20 cellular contexts compared by ENCODE assay signal in genomic region chr12:75683220-75683619, GRCh38.
A peak's percentile ranks its signal among the peaks of the same experiment; 100 is the strongest.
DNase-seq lines count a peak whose midpoint lies in the region; ATAC-seq and TF ChIP-seq lines count a peak whose summit lies in the region.
"Had no signal": no experiment of that assay in that cellular context is flagged by ENCODE, and none has a peak within 500 bp of the region (broad histone marks: within the 10 kb centered on the region; RNA-seq: fewer than 3 reads in every experiment).

No MANE protein-coding gene starts in this region.

- no peaks in the 10 kb centered on the region for H3K9me3 ChIP-seq in Loucy (ENCODE audit: insufficient read depth, low read depth, low read length)
- no peaks in the 10 kb centered on the region for H3K9me3 ChIP-seq in smooth muscle cell (replicated peaks; ENCODE audit: low read depth)
- H3K9me3 ChIP-seq in PC-3 (ENCODE audit: low read length), result no peaks in the 10 kb centered on the region

- 86% methylated on average over 2 of the region's 2 CpGs for WGBS in smooth muscle cell (ENCODE audit: low lambda C conversion rate)

- H3F3A ChIP-seq in Loucy (ENCODE audit: low read depth) (no peaks in the 10 kb centered on the region), smooth muscle cell (ENCODE audit: low read depth) (peaks cover 21% of the 10 kb centered on the region), PC-3 (ENCODE audit: low read length, unreplicated experiment) (no peaks in the 10 kb centered on the region)

- CTCF ChIA-PET in PC-3 (lab: Charles Lee), result no interaction called here

- H4K20me1 ChIP-seq in Loucy (ENCODE audit: insufficient read depth, low read length, poor library complexity, severe bottlenecking) (no peaks in the 10 kb centered on the region), smooth muscle cell (ENCODE audit: low read depth) (no peaks in the 10 kb centered on the region), PC-3 (ENCODE audit: low read length) (no peaks in the 10 kb centered on the region)

- H3K27me3 ChIP-seq in Loucy (ENCODE audit: insufficient read depth, low read length, poor library complexity, severe bottlenecking), result no peaks in the 10 kb centered on the region
- no peaks in the 10 kb centered on the region for H3K27me3 ChIP-seq in smooth muscle cell (ENCODE audit: low read depth)
- H3K27me3 ChIP-seq in PC-3 (ENCODE audit: low read length), result no peaks in the 10 kb centered on the region

- H3K79me2 ChIP-seq in Loucy (ENCODE audit: insufficient read depth, low read length) (no peaks in the 10 kb centered on the region), smooth muscle cell (ENCODE audit: low read depth) (no peaks in the 10 kb centered on the region), PC-3 (ENCODE audit: low read length) (no peaks in the 10 kb centered on the region)

- no TSS peak for BruUV-seq in PC-3 (replicated peaks; lab: Mats Ljungman, UMichigan)

- H3K36me3 ChIP-seq in Loucy (ENCODE audit: insufficient read depth, low read length), result no peaks in the 10 kb centered on the region
- H3K36me3 ChIP-seq in smooth muscle cell (ENCODE audit: low read depth), result no peaks in the 10 kb centered on the region
- H3K36me3 ChIP-seq in PC-3 (ENCODE audit: low read depth, low read length), result no peaks in the 10 kb centered on the region

- H3K4me2 ChIP-seq in Loucy (ENCODE audit: low read depth, low read length, poor library complexity, severe bottlenecking) (no peak overlapping the region), smooth muscle cell (no peak overlapping the region), PC-3 (ENCODE audit: low read length) (no peak overlapping the region)

- H3K9ac ChIP-seq in Loucy (ENCODE audit: low read depth, low read length, poor library complexity, severe bottlenecking) (no peak overlapping the region), smooth muscle cell (ENCODE audit: low read depth) (no peak overlapping the region), PC-3 (ENCODE audit: low read length) (no peak overlapping the region)
- H3K9ac ChIP-seq: GM23248 had no signal

- TF ChIP-seq CTCF in Loucy (conservative IDR thresholded peaks at IDR 0.05; ENCODE audit: low read length) (no peak), smooth muscle cell (IDR thresholded peaks at IDR 0.05; ENCODE audit: borderline replicate concordance, insufficient read depth, poor library complexity, severe bottlenecking) (no peak), coronary artery (IDR thresholded peaks at IDR 0.05) (no peak), PC-3 (conservative IDR thresholded peaks at IDR 0.05; ENCODE audit: low read depth, low read length) (no peak)

- intact Hi-C loops in PC-3 (cut with micrococcal nuclease), result no loop called here

- H3K9me2 ChIP-seq in Loucy (replicated peaks; ENCODE audit: low read depth, low read length), result no peaks in the 10 kb centered on the region
- H3K9me2 ChIP-seq in PC-3 (replicated peaks; ENCODE audit: low read length), result no peaks in the 10 kb centered on the region

- POLR2A ChIA-PET in PC-3 (lab: Charles Lee; ENCODE audit: unreplicated experiment), result no interaction called here

- H3K4me3 ChIP-seq in Loucy (ENCODE audit: low read length, poor library complexity, severe bottlenecking), result no peak overlapping the region
- H3K4me3 ChIP-seq in smooth muscle cell, result no peak overlapping the region
- H3K4me3 ChIP-seq in coronary artery, result no peak overlapping the region
- no peak overlapping the region for H3K4me3 ChIP-seq in PC-3 (ENCODE audit: low read length)
- H3K4me3 ChIP-seq: GM23248 had no signal

- H3K27ac ChIP-seq in epithelial cell of prostate, result peak overlapping the region; percentile 99
- H3K27ac ChIP-seq in smooth muscle cell (ENCODE audit: low read depth), result peak overlapping the region; percentile 88
- H3K27ac ChIP-seq in coronary artery, result no peak overlapping the region
- H3K27ac ChIP-seq in PC-3 (ENCODE audit: low read length), result no peak overlapping the region
- H3K27ac ChIP-seq: GM23248 had no signal

- DNase-seq in epithelial cell of prostate (ENCODE audit: low read depth, low spot score) (no peak), smooth muscle cell (lab: John Stamatoyannopoulos, UW; ENCODE audit: unreplicated experiment) (no peak), D341Med (ENCODE audit: low spot score) (no peak), coronary artery (ENCODE audit: low spot score) (no peak), PC-3 (no peak)
- DNase-seq: C1 segment of cervical spinal cord; CD8-positive, alpha-beta memory T cell; DMS79 treated with DMSO at 0.1 percent for 48 hours; KG1; NCI-H1048; NCI-H1436; NCI-H1930; NCI-H446 treated with DMSO at 0.1 percent for 48 hours; NK-92 treated with Interleukin-12 subunit alpha and Interleukin-12 subunit beta, amount 100 ng/mL, for 24 hours; SIG-M5; T-helper 17 cell had no signal

- H2AFZ ChIP-seq in Loucy (ENCODE audit: low read length), result peak overlapping the region; percentile 50; the same call in 1 of the 2 replicates
- H2AFZ ChIP-seq in smooth muscle cell (ENCODE audit: low read depth), result peak overlapping the region; percentile 47
- no peak overlapping the region for H2AFZ ChIP-seq in PC-3 (ENCODE audit: low read length)
- H2AFZ ChIP-seq: GM23248 had no signal

- H3K4me1 ChIP-seq in Loucy (ENCODE audit: insufficient read depth, low read length, poor library complexity, severe bottlenecking), result peaks cover 18% of the 10 kb centered on the region
- peaks cover 5% of the 10 kb centered on the region for H3K4me1 ChIP-seq in smooth muscle cell (ENCODE audit: low read depth)
- H3K4me1 ChIP-seq in PC-3 (ENCODE audit: insufficient read depth, low read length), result no peaks in the 10 kb centered on the region

- peak; percentile 68 for ATAC-seq in GM21786 (IDR thresholded peaks at IDR 0.05; ENCODE audit: unreplicated experiment)
- no peak for ATAC-seq in PC-3
- no peak for ATAC-seq in GM18861 (IDR thresholded peaks at IDR 0.05; ENCODE audit: unreplicated experiment)
- ATAC-seq: T-helper 17 cell had no signal

Comparison
In these comparisons a context has a peak if more than half of its experiments do, and no peak if none do; other contexts are left out.
1. H3K27ac ChIP-seq: peak in epithelial cell of prostate (single experiment) and smooth muscle cell (single experiment); none in coronary artery (0 of 2) and PC-3 (single experiment).